Comparison of ENCODE assay signal across 8 cellular contexts in genomic region chr19:14147797-14148605, GRCh38. TPM values are rescaled to one million over a fixed set of nuclear protein-coding genes. Genes with fewer than 3 reads are reported as not detected.
DNase-seq lines count a peak whose midpoint lies in the region; ATAC-seq and TF ChIP-seq lines count a peak whose summit lies in the region.

No MANE protein-coding gene starts in this region.

- peak; percentile 49 to 84 (median 74) for TF ChIP-seq CTCF in body of pancreas (IDR thresholded peaks at IDR 0.05)
- TF ChIP-seq CTCF in hepatocyte (IDR thresholded peaks at IDR 0.05; ENCODE audit: poor library complexity) = peak; percentile 80

- H3K9me2 ChIP-seq in hepatocyte (replicated peaks; ENCODE audit: insufficient read depth) = no peaks in the 10 kb centered on the region

- DNase-seq in HCEC 1CT = peak; percentile 35
- DNase-seq in T-helper 2 cell = peak in 4 of 5 experiments; percentile 22 to 61 (median 33)
- DNase-seq in body of pancreas = peak; percentile 65 to 77 (median 68)
- DNase-seq in hepatocyte (ENCODE audit: low spot score) = peak; percentile 85
- DNase-seq in pulmonary artery endothelial cell (ENCODE audit: low read depth, low spot score) = peak; percentile 26

- H3K9me3 ChIP-seq in BLaER1 treated with 17β-estradiol and CSF1 and Interleukin-3, amounts not matched to agents 10 nM and 100 nM (replicated peaks in 1 of 11) = no peaks in the 10 kb centered on the region
- no peaks in the 10 kb centered on the region for H3K9me3 ChIP-seq in body of pancreas
- no peaks in the 10 kb centered on the region for H3K9me3 ChIP-seq in hepatocyte (ENCODE audit: low read depth)

- peaks cover 3% of the 10 kb centered on the region for H3K79me2 ChIP-seq in hepatocyte

- no peak for TF ChIP-seq POLR2A in body of pancreas (IDR thresholded peaks at IDR 0.05)

- peak overlapping the region in 3 of 10 experiments; percentile 51 to 64 (median 54); a peak in 4 of 20 replicates for H3K4me3 ChIP-seq in BLaER1 treated with 17β-estradiol and CSF1 and Interleukin-3, amounts not matched to agents 10 nM and 100 nM
- H3K4me3 ChIP-seq in body of pancreas (no peak overlapping the region), hepatocyte (no peak overlapping the region)

- intact Hi-C loops in body of pancreas (cut with DNase I) = no loop called here

- H3K27me3 ChIP-seq in BLaER1 treated with 17β-estradiol and CSF1 and Interleukin-3, amounts not matched to agents 10 nM and 100 nM = no peaks in the 10 kb centered on the region
- H3K27me3 ChIP-seq in body of pancreas (no peaks in the 10 kb centered on the region), hepatocyte (no peaks in the 10 kb centered on the region)

- H3K27ac ChIP-seq in BLaER1 treated with 17β-estradiol and CSF1 and Interleukin-3, amounts not matched to agents 10 nM and 100 nM = peak overlapping the region in 10 of 11 experiments; percentile 64 to 90 (median 83); a peak in 20 of 22 replicates
- H3K27ac ChIP-seq in body of pancreas (peak overlapping the region in 1 of 4 donors; percentile 34), hepatocyte (peak overlapping the region; percentile 90)

- peaks cover 62 to 77% (median 67%) of the 10 kb centered on the region in 10 experiments for H3K4me1 ChIP-seq in BLaER1 treated with 17β-estradiol and CSF1 and Interleukin-3, amounts not matched to agents 10 nM and 100 nM
- H3K4me1 ChIP-seq in body of pancreas = peaks cover 6% of the 10 kb centered on the region
- peaks cover 11% of the 10 kb centered on the region for H3K4me1 ChIP-seq in hepatocyte (ENCODE audit: insufficient read depth)

- 26 to 29% methylated on average over 19 to 20 of the region's 20 CpGs for whole genome bisulfite sequencing in body of pancreas, 2 donors
- WGBS in hepatocyte (ENCODE audit: low lambda C conversion rate, missing lambda C conversion rate) = 48% methylated on average over 20 of the region's 20 CpGs

- peaks cover 4 to 20% (median 15%) of the 10 kb centered on the region in 11 experiments; a peak in 17 of 22 replicates for H3K36me3 ChIP-seq in BLaER1 treated with 17β-estradiol and CSF1 and Interleukin-3, amounts not matched to agents 10 nM and 100 nM
- no peaks in the 10 kb centered on the region for H3K36me3 ChIP-seq in body of pancreas (replicated peaks in 1 of 2; ENCODE audit: insufficient read depth in 1 of 2, low read depth in 2 of 2)
- no peaks in the 10 kb centered on the region for H3K36me3 ChIP-seq in hepatocyte (replicated peaks; ENCODE audit: insufficient read depth, low read depth)

- H4K20me1 ChIP-seq in BLaER1 treated with 17β-estradiol and CSF1 and Interleukin-3, amounts not matched to agents 10 nM and 100 nM = peaks cover 0 to 47% (median 0%) of the 10 kb centered on the region in 11 experiments; a peak in 4 of 22 replicates
- no peaks in the 10 kb centered on the region for H4K20me1 ChIP-seq in hepatocyte (ENCODE audit: insufficient read depth, poor library complexity, severe bottlenecking)

- H2AFZ ChIP-seq in hepatocyte = no peak overlapping the region

- ATAC-seq in body of pancreas = peak; percentile 79
- ATAC-seq in HG03565 (IDR thresholded peaks at IDR 0.05; ENCODE audit: unreplicated experiment) = no peak
- ATAC-seq in HG03196 (IDR thresholded peaks at IDR 0.05; ENCODE audit: unreplicated experiment) = no peak

- peak overlapping the region; percentile 66 to 83 (median 78); a peak in 19 of 22 replicates for H3K9ac ChIP-seq in BLaER1 treated with 17β-estradiol and CSF1 and Interleukin-3, amounts not matched to agents 10 nM and 100 nM

- peak overlapping the region; percentile 92 to 99 (median 96) for H3K4me2 ChIP-seq in BLaER1 treated with 17β-estradiol and CSF1 and Interleukin-3, amounts not matched to agents 10 nM and 100 nM
- peak overlapping the region; percentile 62 for H3K4me2 ChIP-seq in hepatocyte

RNA-seq across cellular contexts. Expression of gene ASF1B, which starts 11.6 kb away (rescaled TPM):
- total RNA-seq in body of pancreas = 1 to 10 TPM in 1 of 2 donors, under 1 TPM in 1; 0.26 to 1.6 TPM
- 5.1 and 7.3 TPM in 2 replicates for total RNA-seq in hepatocyte
- 10.0 and 12.4 TPM in 2 replicates for polyA plus RNA-seq in hepatocyte
- total RNA-seq in pulmonary artery endothelial cell = 15.3 and 21.5 TPM in 2 replicates

RNA-seq across cellular contexts. Expression of gene PRKACA, which starts 30.4 kb away (rescaled TPM):
- total RNA-seq in body of pancreas (10 to 100 TPM; 15.5 to 22.6 TPM), hepatocyte (29.0 and 41.5 TPM in 2 replicates), pulmonary artery endothelial cell (37.9 and 44.4 TPM in 2 replicates)
- polyA plus RNA-seq in hepatocyte = 12.2 and 13.4 TPM in 2 replicates

RNA-seq across cellular contexts. Expression of gene SAMD1, which starts 57.5 kb away (rescaled TPM):
- total RNA-seq in body of pancreas = 10 to 100 TPM; 11.2 to 22.1 TPM
- total RNA-seq in hepatocyte = 25.6 and 35.8 TPM in 2 replicates
- 44.8 and 45.6 TPM in 2 replicates for polyA plus RNA-seq in hepatocyte
- 21.3 and 23.1 TPM in 2 replicates for total RNA-seq in pulmonary artery endothelial cell

RNA-seq across cellular contexts. Expression of gene ADGRL1, which starts 58.0 kb away (rescaled TPM):
- total RNA-seq in body of pancreas (10 to 100 TPM; 12.5 to 16.5 TPM), hepatocyte (11.5 and 16.9 TPM in 2 replicates), pulmonary artery endothelial cell (1.4 and 2.2 TPM in 2 replicates)
- 11.9 and 16.3 TPM in 2 replicates for polyA plus RNA-seq in hepatocyte

Comparison
In these comparisons a context has a peak if more than half of its experiments do, and no peak if none do; other contexts are left out.
1. DNase-seq: peak in every context shown above with its lines; median percentile 85 in hepatocyte; 68 in body of pancreas; 35 in HCEC 1CT; 33 in T-helper 2 cell; 26 in pulmonary artery endothelial cell.